6 cellular contexts compared by ENCODE assay signal in genomic region chr12:56721721-56722120, GRCh38. TPM values are rescaled to one million over a fixed set of nuclear protein-coding genes. Genes with fewer than 3 reads are reported as not detected.
DNase-seq lines count a peak whose midpoint lies in the region; ATAC-seq and TF ChIP-seq lines count a peak whose summit lies in the region.

No MANE protein-coding gene starts in this region.

- TF ChIP-seq CTCF in HL-60 (IDR thresholded peaks at IDR 0.05; ENCODE audit: insufficient read depth, low read length) (no peak), neural cell (IDR thresholded peaks at IDR 0.05; ENCODE audit: poor library complexity, severe bottlenecking) (no peak)

- H4K20me1 ChIP-seq in neural cell (ENCODE audit: insufficient read depth) = no peaks in the 10 kb centered on the region

- DNase-seq in HL-60 (ENCODE audit: low read depth in 1 of 2, low spot score in 1 of 2) (no peak), adipocyte (ENCODE audit: low read depth) (no peak), NCI-H524 (lab: John Stamatoyannopoulos, UW) (no peak)

- H3K9ac ChIP-seq in adipocyte (ENCODE audit: low read length) (no peak overlapping the region), neural cell (ENCODE audit: low read length) (no peak overlapping the region)

- H3K36me3 ChIP-seq in adipocyte (ENCODE audit: control insufficient read depth, insufficient read depth, low read length, severe bottlenecking) (peaks cover 43% of the 10 kb centered on the region), neural cell (ENCODE audit: insufficient read depth, low read length) (no peaks in the 10 kb centered on the region)

- TF ChIP-seq EP300 in neural cell (conservative IDR thresholded peaks at IDR 0.05; ENCODE audit: poor library complexity, severe bottlenecking) = no peak

- no peak overlapping the region for H3K4me2 ChIP-seq in neural cell (ENCODE audit: low read length)

- no peaks in the 10 kb centered on the region for H3K9me2 ChIP-seq in neural cell (ENCODE audit: insufficient read depth, low read length)

- H3K27ac ChIP-seq in HL-60 (replicated peaks) (peak overlapping the region; percentile 94), neural cell (ENCODE audit: low read length) (no peak overlapping the region)

- H3K9me3 ChIP-seq in adipocyte (ENCODE audit: control insufficient read depth, low read length) = no peaks in the 10 kb centered on the region
- H3K9me3 ChIP-seq in neural cell (ENCODE audit: low read length) = no peaks in the 10 kb centered on the region

- H3K27me3 ChIP-seq in HL-60 (ENCODE audit: insufficient read depth, poor library complexity, severe bottlenecking) = no peaks in the 10 kb centered on the region
- no peaks in the 10 kb centered on the region for H3K27me3 ChIP-seq in adipocyte (replicated peaks; ENCODE audit: control insufficient read depth, insufficient read depth, low read length)
- H3K27me3 ChIP-seq in neural cell (ENCODE audit: insufficient read depth, low read depth, low read length) = no peaks in the 10 kb centered on the region

- peaks cover 61% of the 10 kb centered on the region for H3K79me2 ChIP-seq in neural cell (replicated peaks; ENCODE audit: insufficient read depth, low read length)

- ATAC-seq in GM19463 (IDR thresholded peaks at IDR 0.05; ENCODE audit: unreplicated experiment) = no peak
- no peak for ATAC-seq in HG02798 (IDR thresholded peaks at IDR 0.05; ENCODE audit: poor library complexity, unreplicated experiment)

- peak overlapping the region; percentile 75; the same call in 1 of the 2 replicates for H3K4me3 ChIP-seq in HL-60 (replicated peaks; ENCODE audit: insufficient read depth, low read length)
- H3K4me3 ChIP-seq in adipocyte (ENCODE audit: low read length) = peak overlapping the region; percentile 98
- peak overlapping the region; percentile 75 for H3K4me3 ChIP-seq in neural cell (ENCODE audit: low read length)

- no peaks in the 10 kb centered on the region for H3F3A ChIP-seq in neural cell (ENCODE audit: insufficient read depth, low read length, poor library complexity, severe bottlenecking)

- H3K4me1 ChIP-seq in adipocyte (ENCODE audit: control insufficient read depth, insufficient read depth, low read length) = peaks cover 60% of the 10 kb centered on the region

- no peak overlapping the region for H2AFZ ChIP-seq in neural cell (ENCODE audit: low read depth, low read length)

- no peak for TF ChIP-seq RAD21 in neural cell (conservative IDR thresholded peaks at IDR 0.05)

TF ChIP-seq in neural cell, 6 proteins besides CTCF, POLR2A, EP300 and RAD21:
- TF ChIP-seq, protein P1, sequence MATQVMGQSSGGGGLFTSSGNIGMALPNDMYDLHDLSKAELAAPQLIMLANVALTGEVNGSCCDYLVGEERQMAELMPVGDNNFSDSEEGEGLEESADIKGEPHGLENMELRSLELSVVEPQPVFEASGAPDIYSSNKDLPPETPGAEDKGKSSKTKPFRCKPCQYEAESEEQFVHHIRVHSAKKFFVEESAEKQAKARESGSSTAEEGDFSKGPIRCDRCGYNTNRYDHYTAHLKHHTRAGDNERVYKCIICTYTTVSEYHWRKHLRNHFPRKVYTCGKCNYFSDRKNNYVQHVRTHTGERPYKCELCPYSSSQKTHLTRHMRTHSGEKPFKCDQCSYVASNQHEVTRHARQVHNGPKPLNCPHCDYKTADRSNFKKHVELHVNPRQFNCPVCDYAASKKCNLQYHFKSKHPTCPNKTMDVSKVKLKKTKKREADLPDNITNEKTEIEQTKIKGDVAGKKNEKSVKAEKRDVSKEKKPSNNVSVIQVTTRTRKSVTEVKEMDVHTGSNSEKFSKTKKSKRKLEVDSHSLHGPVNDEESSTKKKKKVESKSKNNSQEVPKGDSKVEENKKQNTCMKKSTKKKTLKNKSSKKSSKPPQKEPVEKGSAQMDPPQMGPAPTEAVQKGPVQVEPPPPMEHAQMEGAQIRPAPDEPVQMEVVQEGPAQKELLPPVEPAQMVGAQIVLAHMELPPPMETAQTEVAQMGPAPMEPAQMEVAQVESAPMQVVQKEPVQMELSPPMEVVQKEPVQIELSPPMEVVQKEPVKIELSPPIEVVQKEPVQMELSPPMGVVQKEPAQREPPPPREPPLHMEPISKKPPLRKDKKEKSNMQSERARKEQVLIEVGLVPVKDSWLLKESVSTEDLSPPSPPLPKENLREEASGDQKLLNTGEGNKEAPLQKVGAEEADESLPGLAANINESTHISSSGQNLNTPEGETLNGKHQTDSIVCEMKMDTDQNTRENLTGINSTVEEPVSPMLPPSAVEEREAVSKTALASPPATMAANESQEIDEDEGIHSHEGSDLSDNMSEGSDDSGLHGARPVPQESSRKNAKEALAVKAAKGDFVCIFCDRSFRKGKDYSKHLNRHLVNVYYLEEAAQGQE (IDR thresholded peaks at IDR 0.05; ENCODE audit: borderline replicate concordance) = no peak
- TF ChIP-seq POLR2AphosphoS5 (IDR thresholded peaks at IDR 0.05) = no peak
- no peak for TF ChIP-seq MXI1 (conservative IDR thresholded peaks at IDR 0.05; ENCODE audit: poor library complexity, severe bottlenecking)
- no peak for TF ChIP-seq SMC3 (conservative IDR thresholded peaks at IDR 0.05; ENCODE audit: poor library complexity)
- no peak for TF ChIP-seq TAF1 (IDR thresholded peaks at IDR 0.05; ENCODE audit: low read depth)

RNA-seq across cellular contexts. Expression of gene NACA, which starts 3.4 kb away (rescaled TPM):
- polyA plus RNA-seq in neural cell = 1,595 and 1,797 TPM in 2 replicates
- 606 and 785 TPM in 2 replicates for polyA minus RNA-seq in neural cell

RNA-seq across cellular contexts. Expression of gene PRIM1, which starts 30.4 kb away (rescaled TPM):
- 36.1 and 41.5 TPM in 2 replicates for polyA plus RNA-seq in neural cell
- polyA minus RNA-seq in neural cell = 41.8 and 45.8 TPM in 2 replicates

RNA-seq across cellular contexts. Expression of gene PTGES3, which starts 33.6 kb away (rescaled TPM):
- polyA plus RNA-seq in neural cell = 104 and 109 TPM in 2 replicates
- 71.8 and 86.8 TPM in 2 replicates for polyA minus RNA-seq in neural cell

RNA-seq across cellular contexts. Expression of gene HSD17B6, which starts 41.4 kb away (rescaled TPM):
- polyA plus RNA-seq in neural cell = 4.3 and 4.6 TPM in 2 replicates
- polyA minus RNA-seq in neural cell = 0.73 and 0.81 TPM in 2 replicates
